Comparison of ENCODE assay signal across 14 cellular contexts in genomic region chr6:136463796-136464542, GRCh38.
DNase-seq lines count a peak whose midpoint lies in the region; ATAC-seq and TF ChIP-seq lines count a peak whose summit lies in the region.
"Had no signal": no experiment of that assay in that cellular context is flagged by ENCODE, and none has a peak within 500 bp of the region (broad histone marks: within the 10 kb centered on the region; RNA-seq: fewer than 3 reads in every experiment).

No MANE protein-coding gene starts in this region.

- peaks cover 6 to 10% (median 10%) of the 10 kb centered on the region in 3 donors for H3K4me1 Mint-ChIP-seq in CD8-positive, alpha-beta memory T cell

- TF ChIP-seq CTCF in left lung (IDR thresholded peaks at IDR 0.05) (no peak), stomach (IDR thresholded peaks at IDR 0.05) (no peak)

- H3K4me1 ChIP-seq in left lung: no peaks in the 10 kb centered on the region
- H3K4me1 ChIP-seq in CD8-positive, alpha-beta memory T cell (ENCODE audit: insufficient read depth, low read length): no peaks in the 10 kb centered on the region
- peaks cover 0 to 8% (median 0%) of the 10 kb centered on the region in 4 donors for H3K4me1 ChIP-seq in stomach
- H3K4me1 ChIP-seq: tibial artery had no signal

- peaks cover 4 to 38% of the 10 kb centered on the region in 2 donors for H3K27me3 Mint-ChIP-seq in CD8-positive, alpha-beta memory T cell
- H3K27me3 Mint-ChIP-seq: activated naive CD8-positive, alpha-beta T cell had no signal

- no peak overlapping the region for H3K27ac Mint-ChIP-seq in CD8-positive, alpha-beta memory T cell
- H3K27ac Mint-ChIP-seq: activated naive CD8-positive, alpha-beta T cell; endodermal cell had no signal

- H3K36me3 ChIP-seq in left lung (no peaks in the 10 kb centered on the region), stomach (no peaks in the 10 kb centered on the region)
- no peaks in the 10 kb centered on the region for H3K36me3 ChIP-seq in CD8-positive, alpha-beta memory T cell (ENCODE audit: insufficient read depth, low read length)
- H3K36me3 ChIP-seq: tibial artery had no signal

- intact Hi-C loops in left lung (cut with DNase I) (no loop called here), stomach (cut with DNase I; ENCODE audit: low total_unique reads) (no loop called here)

- H3K4me3 ChIP-seq in left lung: no peak overlapping the region
- no peak overlapping the region for H3K4me3 ChIP-seq in CD8-positive, alpha-beta memory T cell (ENCODE audit: low read length)
- no peak overlapping the region for H3K4me3 ChIP-seq in stomach
- H3K4me3 ChIP-seq: tibial artery had no signal

- peak; percentile 10 for DNase-seq in UCSD-AML1 (lab: John Stamatoyannopoulos, UW; ENCODE audit: unreplicated experiment)
- no peak for DNase-seq in left lung
- no peak for DNase-seq in NCI-H1092 (lab: John Stamatoyannopoulos, UW)
- DNase-seq in CD8-positive, alpha-beta memory T cell: no peak
- no peak for DNase-seq in stomach
- no peak for DNase-seq in medulla oblongata (ENCODE audit: extremely low spot score)
- DNase-seq: endodermal cell, H7, NCI-H2107, NCI-H82, tibial artery had no signal

- H3K9me3 Mint-ChIP-seq in CD8-positive, alpha-beta memory T cell: no peaks in the 10 kb centered on the region
- H3K9me3 Mint-ChIP-seq: endodermal cell had no signal

- no peak overlapping the region for H3K4me3 Mint-ChIP-seq in CD8-positive, alpha-beta memory T cell
- H3K4me3 Mint-ChIP-seq: activated naive CD8-positive, alpha-beta T cell; endodermal cell had no signal

- no peak for TF ChIP-seq POLR2A in stomach (IDR thresholded peaks at IDR 0.05)

- no peak for TF ChIP-seq EP300 in stomach (IDR thresholded peaks at IDR 0.05)

- 75 to 83% (median 77%) methylated on average over 6 of the region's 6 CpGs for WGBS in stomach, 5 donors

- CTCF ChIA-PET in CD8-positive, alpha-beta memory T cell (lab: Charles Lee): no interaction called here

- H3K36me3 Mint-ChIP-seq in CD8-positive, alpha-beta memory T cell: no peaks in the 10 kb centered on the region
- H3K36me3 Mint-ChIP-seq: activated naive CD8-positive, alpha-beta T cell had no signal

- no peaks in the 10 kb centered on the region for H3K9me3 ChIP-seq in left lung
- H3K9me3 ChIP-seq in CD8-positive, alpha-beta memory T cell (ENCODE audit: low read length): no peaks in the 10 kb centered on the region
- H3K9me3 ChIP-seq in stomach: no peaks in the 10 kb centered on the region
- H3K9me3 ChIP-seq: tibial artery had no signal

- POLR2A ChIA-PET in CD8-positive, alpha-beta memory T cell (lab: Charles Lee): no interaction called here

- H3K27me3 ChIP-seq in left lung: no peaks in the 10 kb centered on the region
- H3K27me3 ChIP-seq in CD8-positive, alpha-beta memory T cell (ENCODE audit: insufficient read depth, low read length, poor library complexity, severe bottlenecking): no peaks in the 10 kb centered on the region
- H3K27me3 ChIP-seq in stomach: no peaks in the 10 kb centered on the region
- H3K27me3 ChIP-seq: tibial artery had no signal

- ATAC-seq in GM18519 (IDR thresholded peaks at IDR 0.05; ENCODE audit: low FRiP score, unreplicated experiment): peak; percentile 76
- peak; percentile 54 for ATAC-seq in HG03159 (IDR thresholded peaks at IDR 0.05; ENCODE audit: unreplicated experiment)
- ATAC-seq in left lung: peak; percentile 63

- H3K27ac ChIP-seq in left lung (no peak overlapping the region), stomach (no peak overlapping the region)
- H3K27ac ChIP-seq in CD8-positive, alpha-beta memory T cell (ENCODE audit: low read depth, low read length): no peak overlapping the region
- H3K27ac ChIP-seq: tibial artery had no signal
